In genomic region chrX:20265726-20266681, GRCh38 we compare ENCODE assay signal across 8 cellular contexts. TPM values are rescaled to one million over a fixed set of nuclear protein-coding genes. Genes with fewer than 3 reads are reported as not detected.
A peak's percentile ranks its signal among the peaks of the same experiment; 100 is the strongest.
DNase-seq lines count a peak whose midpoint lies in the region; ATAC-seq and TF ChIP-seq lines count a peak whose summit lies in the region.

No MANE protein-coding gene starts in this region.

- H3K9me3 ChIP-seq in BE2C (no peaks in the 10 kb centered on the region), duodenal mucosa (ENCODE audit: control insufficient read depth in 1 of 2, low read length in 2 of 2) (no peaks in the 10 kb centered on the region), lower lobe of right lung (no peaks in the 10 kb centered on the region), stomach smooth muscle (ENCODE audit: control insufficient read depth in 2 of 2, low read length in 2 of 2) (no peaks in the 10 kb centered on the region)

- H3K9ac ChIP-seq in duodenal mucosa (ENCODE audit: low read depth in 1 of 2, low read length in 2 of 2) = peak overlapping the region; percentile 65 to 75
- H3K9ac ChIP-seq in stomach smooth muscle (ENCODE audit: low read length in 2 of 2) = peak overlapping the region; percentile 68 to 73

- H3K4me1 ChIP-seq in BE2C (no peaks in the 10 kb centered on the region), duodenal mucosa (ENCODE audit: control insufficient read depth in 1 of 2, insufficient read depth in 2 of 2, low read length in 2 of 2) (peaks cover 14 to 15% of the 10 kb centered on the region in 2 donors), lower lobe of right lung (peaks cover 27% of the 10 kb centered on the region), stomach smooth muscle (ENCODE audit: control insufficient read depth, insufficient read depth, low read length) (peaks cover 4% of the 10 kb centered on the region)

- TF ChIP-seq CTCF in BE2C (IDR thresholded peaks at IDR 0.05; ENCODE audit: low read depth, low read length) = no peak
- no peak for TF ChIP-seq CTCF in lower lobe of right lung (IDR thresholded peaks at IDR 0.05)

- H3K4me3 ChIP-seq in BE2C (ENCODE audit: low read depth, low read length) (peak overlapping the region; percentile 83), duodenal mucosa (ENCODE audit: low read depth in 1 of 2, low read length in 2 of 2) (peak overlapping the region; percentile 79 to 80), lower lobe of right lung (peak overlapping the region; percentile 65), stomach smooth muscle (ENCODE audit: low read length in 2 of 2) (peak overlapping the region; percentile 54 to 76)

- peak overlapping the region; percentile 62 for H3K27ac ChIP-seq in duodenal mucosa (ENCODE audit: low read depth, low read length)
- H3K27ac ChIP-seq in lower lobe of right lung = peak overlapping the region; percentile 87
- peak overlapping the region; percentile 56 for H3K27ac ChIP-seq in stomach smooth muscle (ENCODE audit: low read length)

- H3K36me3 ChIP-seq in BE2C (no peaks in the 10 kb centered on the region), duodenal mucosa (ENCODE audit: control insufficient read depth in 1 of 2, insufficient read depth in 2 of 2, low read length in 2 of 2) (no peaks in the 10 kb centered on the region), lower lobe of right lung (no peaks in the 10 kb centered on the region), stomach smooth muscle (ENCODE audit: control insufficient read depth in 2 of 2, insufficient read depth in 2 of 2, low read length in 2 of 2) (no peaks in the 10 kb centered on the region)

- ATAC-seq in GM19397 (IDR thresholded peaks at IDR 0.05; ENCODE audit: unreplicated experiment) (peak; percentile 23), HG03520 (IDR thresholded peaks at IDR 0.05; ENCODE audit: unreplicated experiment) (peak; percentile 10), lower lobe of right lung (peak; percentile 3 to 5)
- ATAC-seq in activated CD4-positive, CD25-positive, alpha-beta regulatory T cell treated with anti-CD3 and anti-CD28 coated beads, Interleukin-2, amount 50 U/mL, for 24 hours = peak; percentile 8 to 11

- DNase-seq in BE2C = peak; percentile 7
- DNase-seq in lower lobe of right lung = peak; percentile 55
- no peak for DNase-seq in SK-N-DZ (ENCODE audit: low spot score)

- intact Hi-C loops in lower lobe of right lung (cut with DNase I) = no loop called here

- H3K27me3 ChIP-seq in BE2C (no peaks in the 10 kb centered on the region), duodenal mucosa (ENCODE audit: control insufficient read depth in 1 of 2, insufficient read depth in 2 of 2, low read length in 2 of 2) (no peaks in the 10 kb centered on the region), lower lobe of right lung (ENCODE audit: low read depth) (no peaks in the 10 kb centered on the region), stomach smooth muscle (ENCODE audit: control insufficient read depth in 1 of 2, insufficient read depth in 2 of 2, low read length in 2 of 2) (peaks cover 0 to 2% of the 10 kb centered on the region in 2 donors)

RNA-seq across cellular contexts. Expression of gene RPS6KA3, which starts 0.7 kb away (rescaled TPM):
- 11.4 TPM for polyA plus RNA-seq in BE2C (2012; ENCODE audit: insufficient read depth, insufficient read length, low read depth)
- 64.5 TPM for total RNA-seq in lower lobe of right lung
- 16.8 and 21.7 TPM in 2 replicates for polyA plus RNA-seq in SK-N-DZ (2014; cell fraction: cytosol; rRNA removed)
- polyA plus RNA-seq in SK-N-DZ (2014; cell fraction: nucleus; rRNA removed) = 9.3 and 14.0 TPM in 2 replicates
